8 cellular contexts compared by ENCODE assay signal in genomic region chr15:57751177-57751800, GRCh38. TPM values are rescaled to one million over a fixed set of nuclear protein-coding genes. Genes with fewer than 3 reads are reported as not detected.
A peak's percentile ranks its signal among the peaks of the same experiment; 100 is the strongest.
DNase-seq lines count a peak whose midpoint lies in the region; ATAC-seq and TF ChIP-seq lines count a peak whose summit lies in the region.

No MANE protein-coding gene starts in this region.

- WGBS in suprapubic skin: 30% methylated on average over 3 of the region's 3 CpGs

- no peak overlapping the region for H3K4me3 ChIP-seq in AG10803 (ENCODE audit: low read length)
- no peak overlapping the region for H3K4me3 ChIP-seq in HL-60 (replicated peaks; ENCODE audit: insufficient read depth, low read length)
- no peak overlapping the region for H3K4me3 ChIP-seq in brain microvascular endothelial cell (ENCODE audit: low read depth, low read length)
- no peak overlapping the region for H3K4me3 ChIP-seq in suprapubic skin

- no peak for TF ChIP-seq POLR2A in suprapubic skin (IDR thresholded peaks at IDR 0.05)

- H3K27me3 ChIP-seq in HL-60 (ENCODE audit: insufficient read depth, poor library complexity, severe bottlenecking) (no peaks in the 10 kb centered on the region), brain microvascular endothelial cell (replicated peaks) (no peaks in the 10 kb centered on the region), suprapubic skin (no peaks in the 10 kb centered on the region)

- peak; percentile 81 for TF ChIP-seq CTCF in AG10803 (conservative IDR thresholded peaks at IDR 0.05; ENCODE audit: low read length)
- peak; percentile 5 for TF ChIP-seq CTCF in HL-60 (IDR thresholded peaks at IDR 0.05; ENCODE audit: insufficient read depth, low read length)
- peak; percentile 76 for TF ChIP-seq CTCF in brain microvascular endothelial cell (IDR thresholded peaks at IDR 0.05; ENCODE audit: low read depth, low read length, missing control alignments)
- peak in 1 of 2 donors; percentile 28 for TF ChIP-seq CTCF in suprapubic skin (IDR thresholded peaks at IDR 0.05)

- no peak for TF ChIP-seq EP300 in suprapubic skin (IDR thresholded peaks at IDR 0.05)

- DNase-seq in AG10803 (ENCODE audit: low read depth) (peak; percentile 58), HL-60 (ENCODE audit: low read depth in 1 of 2, low spot score in 1 of 2) (no peak), brain microvascular endothelial cell (peak; percentile 37), left kidney (ENCODE audit: low read depth, low spot score) (peak; percentile 78), KBM-7 (no peak), suprapubic skin (ENCODE audit: low spot score in 2 of 2) (no peak)

- in situ Hi-C loops in brain microvascular endothelial cell (cut with HindIII; ENCODE audit: low pct_ligation_motif_present, low sequenced_read_pairs): no loop called here
- in situ Hi-C loops in KBM-7 (cut with MboI; ENCODE audit: low pct_unique_long_range_greater_than_20kb, low sequenced_read_pairs): no loop called here

- H3K36me3 ChIP-seq in brain microvascular endothelial cell (replicated peaks) (no peaks in the 10 kb centered on the region), suprapubic skin (no peaks in the 10 kb centered on the region)

- ATAC-seq in GM19351 (IDR thresholded peaks at IDR 0.05; ENCODE audit: unreplicated experiment) (no peak), GM19452 (IDR thresholded peaks at IDR 0.05; ENCODE audit: unreplicated experiment) (no peak)

- H3K4me1 ChIP-seq in suprapubic skin: no peaks in the 10 kb centered on the region

- no peak overlapping the region for H3K27ac ChIP-seq in HL-60 (replicated peaks)
- H3K27ac ChIP-seq in brain microvascular endothelial cell: no peak overlapping the region
- no peak overlapping the region for H3K27ac ChIP-seq in suprapubic skin

- no peaks in the 10 kb centered on the region for H3K9me3 ChIP-seq in suprapubic skin

RNA-seq across cellular contexts. Expression of gene POLR2M, which starts 44.8 kb away (rescaled TPM):
- 100 to 1,000 TPM in 2 of 4 donors, 10 to 100 TPM in 2; 61.9 to 329 (median 135) TPM for total RNA-seq in suprapubic skin

Comparison
In these comparisons a context has a peak if more than half of its experiments do, and no peak if none do; other contexts are left out.
1. DNase-seq: peak in AG10803 (single experiment), brain microvascular endothelial cell (single experiment) and left kidney (single experiment); none in HL-60 (0 of 2), KBM-7 (single experiment) and suprapubic skin (0 of 2).